ENCODE assay signal across 27 cellular contexts in genomic region chr9:80041821-80042220, GRCh38.
"Had no signal": no experiment of that assay in that cellular context is flagged by ENCODE, and none has a peak within 500 bp of the region (broad histone marks: within the 10 kb centered on the region; RNA-seq: fewer than 3 reads in every experiment).

No MANE protein-coding gene starts in this region.

- H3K27me3 Mint-ChIP-seq: naive B cell; stimulated activated naive B cell treated with anti-CD40 and anti-IgM and Interleukin-4, amounts not matched to agents 10 μg/mL and 1 μg/mL and 100 μg/mL, for 72 hours had no signal

- H3K36me3 Mint-ChIP-seq: naive B cell; naive thymus-derived CD8-positive, alpha-beta T cell; neural progenitor cell; stimulated activated effector memory CD8-positive, alpha-beta T cell treated with anti-CD3 and anti-CD28 coated beads, Interleukin-12 subunit alpha, Interleukin-12 subunit beta, amount 100 ng/mL, for 72 hours; stimulated activated naive B cell treated with anti-CD40 and anti-IgM and Interleukin-4, amounts not matched to agents 10 μg/mL and 1 μg/mL and 100 μg/mL, for 72 hours had no signal

- H3K9me3 Mint-ChIP-seq: naive thymus-derived CD8-positive, alpha-beta T cell; nephron; neural progenitor cell; stimulated activated effector memory CD8-positive, alpha-beta T cell treated with anti-CD3 and anti-CD28 coated beads, Interleukin-12 subunit alpha, Interleukin-12 subunit beta, amount 100 ng/mL, for 72 hours had no signal

- H2AFZ ChIP-seq: neural progenitor cell, parathyroid adenoma had no signal

- H3K36me3 ChIP-seq: neural progenitor cell, ovary, right lobe of liver, sigmoid colon, stomach, thoracic aorta, thyroid gland, tibial nerve, upper lobe of left lung, vagina had no signal

- H3K4me1 Mint-ChIP-seq: naive B cell; naive thymus-derived CD8-positive, alpha-beta T cell; nephron; stimulated activated effector memory CD8-positive, alpha-beta T cell treated with anti-CD3 and anti-CD28 coated beads, Interleukin-12 subunit alpha, Interleukin-12 subunit beta, amount 100 ng/mL, for 72 hours had no signal

- H3K4me2 ChIP-seq: neural progenitor cell had no signal

- H3K4me3 Mint-ChIP-seq: naive B cell; naive thymus-derived CD8-positive, alpha-beta T cell; nephron; neural progenitor cell; stimulated activated effector memory CD8-positive, alpha-beta T cell treated with anti-CD3 and anti-CD28 coated beads, Interleukin-12 subunit alpha, Interleukin-12 subunit beta, amount 100 ng/mL, for 72 hours; stimulated activated naive B cell treated with anti-CD40 and anti-IgM and Interleukin-4, amounts not matched to agents 10 μg/mL and 1 μg/mL and 100 μg/mL, for 72 hours had no signal

- H3K27me3 ChIP-seq: neural progenitor cell, right lobe of liver, sigmoid colon, stomach, thyroid gland, tibial nerve, upper lobe of left lung, vagina had no signal

- ATAC-seq: naive thymus-derived CD8-positive, alpha-beta T cell; psoas muscle; right cardiac atrium; right lobe of liver; stimulated activated effector memory CD8-positive, alpha-beta T cell treated with anti-CD3 and anti-CD28 coated beads, Interleukin-12 subunit alpha, Interleukin-12 subunit beta, amount 100 ng/mL, for 72 hours; stimulated activated naive B cell treated with anti-CD40 and anti-IgM and Interleukin-4, amounts not matched to agents 10 μg/mL and 1 μg/mL and 100 μg/mL, for 72 hours had no signal

- H3K27ac ChIP-seq: neural progenitor cell, ovary, parathyroid adenoma, psoas muscle, right lobe of liver, sigmoid colon, stomach, thoracic aorta, thyroid gland, tibial nerve, upper lobe of left lung, vagina had no signal

- H3K4me1 ChIP-seq: parathyroid adenoma, right lobe of liver, sigmoid colon, stomach, thyroid gland, tibial nerve, upper lobe of left lung, vagina had no signal

- H3K27ac Mint-ChIP-seq: naive B cell; naive thymus-derived CD8-positive, alpha-beta T cell; nephron; neural progenitor cell; progenitor cell of endocrine pancreas; stimulated activated effector memory CD8-positive, alpha-beta T cell treated with anti-CD3 and anti-CD28 coated beads, Interleukin-12 subunit alpha, Interleukin-12 subunit beta, amount 100 ng/mL, for 72 hours; stimulated activated naive B cell treated with anti-CD40 and anti-IgM and Interleukin-4, amounts not matched to agents 10 μg/mL and 1 μg/mL and 100 μg/mL, for 72 hours had no signal

- H3K4me3 ChIP-seq: neural progenitor cell, ovary, psoas muscle, right lobe of liver, sigmoid colon, stomach, thoracic aorta, thyroid gland, tibial nerve, upper lobe of left lung, vagina had no signal

- H3K9ac ChIP-seq: neural progenitor cell, parathyroid adenoma had no signal

- H3K9me3 ChIP-seq: ovary, psoas muscle, right lobe of liver, sigmoid colon, stomach, thoracic aorta, thyroid gland, tibial nerve, upper lobe of left lung, vagina had no signal

- H3K79me2 ChIP-seq: parathyroid adenoma had no signal

- DNase-seq: naive B cell; naive thymus-derived CD8-positive, alpha-beta T cell; occipital lobe; ovary; posterior cingulate gyrus; psoas muscle; right cardiac atrium; right lobe of liver; sigmoid colon; small intestine; stimulated activated CD4-positive, alpha-beta T cell treated with anti-CD3 and anti-CD28 coated beads, Interleukin-15, amount 100 ng/mL, for 24 hours; stimulated activated CD4-positive, alpha-beta T cell treated with anti-CD3 and anti-CD28 coated beads, Interleukin-2, amount 100 ng/mL, for 24 hours; stimulated activated CD4-positive, alpha-beta T cell treated with anti-CD3 and anti-CD28 coated beads, Interleukin-2, amount 100 ng/mL, for 48 hours; stimulated activated CD4-positive, alpha-beta T cell treated with anti-CD3 and anti-CD28 coated beads, Interleukin-4, amount 100 ng/mL, for 24 hours; stimulated activated naive B cell treated with anti-CD40 and anti-IgM and Interleukin-4, amounts not matched to agents 10 μg/mL and 1 μg/mL and 100 μg/mL, for 72 hours; stimulated activated naive CD4-positive, alpha-beta T cell treated with Interleukin-2 at 50 U/mL for 16 hours; stomach; thyroid gland; upper lobe of left lung had no signal
